In genomic region chr14:77187649-77188012, GRCh38 we compare ENCODE assay signal across 17 cellular contexts. TPM values are rescaled to one million over a fixed set of nuclear protein-coding genes. Genes with fewer than 3 reads are reported as not detected.
"Had no signal": no experiment of that assay in that cellular context is flagged by ENCODE, and none has a peak within 500 bp of the region (broad histone marks: within the 10 kb centered on the region; RNA-seq: fewer than 3 reads in every experiment).

No MANE protein-coding gene starts in this region.

- H3K9me3 ChIP-seq: prostate gland, upper lobe of left lung had no signal

- H3K27ac Mint-ChIP-seq: stimulated activated naive CD8-positive, alpha-beta T cell treated with anti-CD3 and anti-CD28 coated beads, Interleukin-15, Interleukin-2, amounts not matched to agents 100 ng/mL and 50 ng/mL, for 24 hours had no signal

- DNase-seq: activated CD4-positive, alpha-beta T cell treated with anti-CD3 and anti-CD28 coated beads, Interleukin-2, amount 50 U/mL, for 4 hours; activated CD4-positive, CD25-positive, alpha-beta regulatory T cell treated with anti-CD3 and anti-CD28 coated beads, Interleukin-2, amount 50 U/mL, for 72 hours; activated naive CD4-positive, alpha-beta T cell treated with anti-CD3 and anti-CD28 coated beads, Interleukin-2, amount 50 U/mL, for 16 hours; activated T-cell treated with anti-CD3 and anti-CD28 coated beads, Interleukin-2, amount 50 U/mL, for 1 hour; effector CD8-positive, alpha-beta T cell; foreskin melanocyte; occipital lobe; right cardiac atrium; T-helper 9 cell; upper lobe of left lung had no signal

- H3K4me3 ChIP-seq: prostate gland, upper lobe of left lung had no signal

- H3K27ac ChIP-seq: prostate gland, upper lobe of left lung had no signal

- H3K4me3 Mint-ChIP-seq: central memory CD8-positive, alpha-beta T cell; stimulated activated naive CD8-positive, alpha-beta T cell treated with anti-CD3 and anti-CD28 coated beads, Interleukin-15, Interleukin-2, amounts not matched to agents 100 ng/mL and 50 ng/mL, for 24 hours had no signal

- H3K9me3 Mint-ChIP-seq: central memory CD8-positive, alpha-beta T cell; nephron; stimulated activated naive CD8-positive, alpha-beta T cell treated with anti-CD3 and anti-CD28 coated beads, Interleukin-15, Interleukin-2, amounts not matched to agents 100 ng/mL and 50 ng/mL, for 24 hours had no signal

- H3K36me3 ChIP-seq: prostate gland, upper lobe of left lung had no signal

- H3K4me1 ChIP-seq: prostate gland, upper lobe of left lung had no signal

RNA-seq across cellular contexts. Expression of gene TMEM63C, which starts 6.0 kb away (rescaled TPM):
- total RNA-seq: endothelial cell of umbilical vein had no signal

RNA-seq across cellular contexts. Expression of gene ZDHHC22, which starts 46.0 kb away (rescaled TPM):
- total RNA-seq: lower leg skin, mesenteric fat pad, right cardiac atrium had no signal
